Comparison of ENCODE assay signal across 25 cellular contexts in genomic region chr11:1718326-1718725, GRCh38. TPM values are rescaled to one million over a fixed set of nuclear protein-coding genes. Genes with fewer than 3 reads are reported as not detected.
"Had no signal": no experiment of that assay in that cellular context is flagged by ENCODE, and none has a peak within 500 bp of the region (broad histone marks: within the 10 kb centered on the region; RNA-seq: fewer than 3 reads in every experiment).

No MANE protein-coding gene starts in this region.

- H3K9me3 ChIP-seq: prostate gland, right lobe of liver, spleen, tibial nerve had no signal

- H3K79me2 ChIP-seq: parathyroid adenoma had no signal

- H3K27me3 ChIP-seq: right lobe of liver, tibial nerve had no signal

- H3K4me1 ChIP-seq: parathyroid adenoma, prostate gland, right lobe of liver had no signal

- H3K27ac ChIP-seq: dorsolateral prefrontal cortex, parathyroid adenoma, prostate gland, right lobe of liver, spleen had no signal

- DNase-seq: cortex of kidney; dorsolateral prefrontal cortex; effector CD8-positive, alpha-beta T cell; left colon; midbrain; naive B cell; nephron progenitor cell; spleen; stimulated activated CD4-positive, alpha-beta T cell treated with anti-CD3 and anti-CD28 coated beads, Interleukin-15, amount 100 ng/mL, for 24 hours; stimulated activated CD4-positive, alpha-beta T cell treated with anti-CD3 and anti-CD28 coated beads, Interleukin-1b, Interleukin-23, amount 100 ng/mL, for 48 hours; stimulated activated CD4-positive, alpha-beta T cell treated with anti-CD3 and anti-CD28 coated beads, Interleukin-4, amount 100 ng/mL, for 24 hours had no signal

- H2AFZ ChIP-seq: parathyroid adenoma had no signal

- H3K4me3 ChIP-seq: dorsolateral prefrontal cortex, prostate gland, right lobe of liver, spleen, tibial nerve had no signal

- ATAC-seq: left colon; right lobe of liver; stimulated activated memory B cell treated with anti-CD40 and anti-IgM and Interleukin-4, amounts not matched to agents 10 μg/mL and 1 μg/mL and 100 μg/mL, for 72 hours had no signal

- H3K9ac ChIP-seq: parathyroid adenoma had no signal

- H3K36me3 ChIP-seq: prostate gland, right lobe of liver, spleen, tibial nerve had no signal

RNA-seq across cellular contexts. Expression of gene KRTAP5-6, which starts 21.3 kb away (rescaled TPM):
- total RNA-seq: fibroblast of lung, frontal cortex, kidney epithelial cell, left colon, omental fat pad, prostate gland, renal cortical epithelial cell, skeletal muscle tissue, spleen, temporal lobe, tibial nerve, urinary bladder had no signal
- polyA plus RNA-seq: esophagus, fibroblast of lung, spleen, urinary bladder had no signal

RNA-seq across cellular contexts. Expression of gene IFITM10, which starts 32.1 kb away (rescaled TPM):
- total RNA-seq: skeletal muscle tissue had no signal
